1 cellular context compared by ENCODE assay signal in the genomic region with DNA sequence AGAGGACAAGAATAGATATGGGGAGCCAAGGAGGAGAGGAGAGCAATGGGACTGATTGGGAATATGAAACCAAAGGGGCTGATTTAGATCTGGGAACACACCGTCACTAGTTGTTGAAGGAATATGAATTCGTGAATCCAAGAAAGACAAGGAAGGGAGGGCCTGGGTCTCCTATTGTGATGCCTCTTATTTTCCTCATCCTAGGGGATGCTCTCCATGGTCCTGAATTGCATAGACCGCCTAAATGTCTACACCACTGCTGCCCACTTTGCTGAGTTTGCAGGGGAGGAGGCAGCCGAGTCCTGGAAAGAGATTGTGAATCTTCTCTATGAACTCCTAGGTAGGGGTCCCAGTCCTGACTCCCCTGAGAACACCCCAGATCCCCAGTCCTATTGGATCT.
TF ChIP-seq lines count a peak whose summit lies in the region.

No MANE protein-coding gene starts in this region.

TF ChIP-seq in GM23338, 12 proteins besides CTCF, POLR2A, EP300 and RAD21 (continued from another document):
- TF ChIP-seq, protein P1, sequence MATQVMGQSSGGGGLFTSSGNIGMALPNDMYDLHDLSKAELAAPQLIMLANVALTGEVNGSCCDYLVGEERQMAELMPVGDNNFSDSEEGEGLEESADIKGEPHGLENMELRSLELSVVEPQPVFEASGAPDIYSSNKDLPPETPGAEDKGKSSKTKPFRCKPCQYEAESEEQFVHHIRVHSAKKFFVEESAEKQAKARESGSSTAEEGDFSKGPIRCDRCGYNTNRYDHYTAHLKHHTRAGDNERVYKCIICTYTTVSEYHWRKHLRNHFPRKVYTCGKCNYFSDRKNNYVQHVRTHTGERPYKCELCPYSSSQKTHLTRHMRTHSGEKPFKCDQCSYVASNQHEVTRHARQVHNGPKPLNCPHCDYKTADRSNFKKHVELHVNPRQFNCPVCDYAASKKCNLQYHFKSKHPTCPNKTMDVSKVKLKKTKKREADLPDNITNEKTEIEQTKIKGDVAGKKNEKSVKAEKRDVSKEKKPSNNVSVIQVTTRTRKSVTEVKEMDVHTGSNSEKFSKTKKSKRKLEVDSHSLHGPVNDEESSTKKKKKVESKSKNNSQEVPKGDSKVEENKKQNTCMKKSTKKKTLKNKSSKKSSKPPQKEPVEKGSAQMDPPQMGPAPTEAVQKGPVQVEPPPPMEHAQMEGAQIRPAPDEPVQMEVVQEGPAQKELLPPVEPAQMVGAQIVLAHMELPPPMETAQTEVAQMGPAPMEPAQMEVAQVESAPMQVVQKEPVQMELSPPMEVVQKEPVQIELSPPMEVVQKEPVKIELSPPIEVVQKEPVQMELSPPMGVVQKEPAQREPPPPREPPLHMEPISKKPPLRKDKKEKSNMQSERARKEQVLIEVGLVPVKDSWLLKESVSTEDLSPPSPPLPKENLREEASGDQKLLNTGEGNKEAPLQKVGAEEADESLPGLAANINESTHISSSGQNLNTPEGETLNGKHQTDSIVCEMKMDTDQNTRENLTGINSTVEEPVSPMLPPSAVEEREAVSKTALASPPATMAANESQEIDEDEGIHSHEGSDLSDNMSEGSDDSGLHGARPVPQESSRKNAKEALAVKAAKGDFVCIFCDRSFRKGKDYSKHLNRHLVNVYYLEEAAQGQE (IDR thresholded peaks at IDR 0.05; ENCODE audit: unreplicated experiment) = peak; percentile 78
